1 cellular context compared by ENCODE assay signal in genomic region chr9:133870598-133871595, GRCh38.
TF ChIP-seq lines count a peak whose summit lies in the region.

No MANE protein-coding gene starts in this region.

TF ChIP-seq in GM23338, 12 proteins besides CTCF, POLR2A, EP300 and RAD21 (continued from another document):
- TF ChIP-seq ZNF331 (CRISPR knock-in tag; IDR thresholded peaks at IDR 0.05; ENCODE audit: low read depth), result no peak
- TF ChIP-seq ZNF114 (CRISPR knock-in tag; IDR thresholded peaks at IDR 0.05), result no peak
- TF ChIP-seq EZH2 (IDR thresholded peaks at IDR 0.05; ENCODE audit: low read depth, unreplicated experiment), result no peak
- TF ChIP-seq STAT1 (IDR thresholded peaks at IDR 0.05; ENCODE audit: unreplicated experiment), result no peak
- TF ChIP-seq EZH2phosphoT487 (IDR thresholded peaks at IDR 0.05; ENCODE audit: unreplicated experiment), result no peak
- TF ChIP-seq, protein P1, sequence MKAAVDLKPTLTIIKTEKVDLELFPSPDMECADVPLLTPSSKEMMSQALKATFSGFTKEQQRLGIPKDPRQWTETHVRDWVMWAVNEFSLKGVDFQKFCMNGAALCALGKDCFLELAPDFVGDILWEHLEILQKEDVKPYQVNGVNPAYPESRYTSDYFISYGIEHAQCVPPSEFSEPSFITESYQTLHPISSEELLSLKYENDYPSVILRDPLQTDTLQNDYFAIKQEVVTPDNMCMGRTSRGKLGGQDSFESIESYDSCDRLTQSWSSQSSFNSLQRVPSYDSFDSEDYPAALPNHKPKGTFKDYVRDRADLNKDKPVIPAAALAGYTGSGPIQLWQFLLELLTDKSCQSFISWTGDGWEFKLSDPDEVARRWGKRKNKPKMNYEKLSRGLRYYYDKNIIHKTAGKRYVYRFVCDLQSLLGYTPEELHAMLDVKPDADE (IDR thresholded peaks at IDR 0.05), result no peak
- no peak for TF ChIP-seq CREB1 (CRISPR knock-in tag; IDR thresholded peaks at IDR 0.05; ENCODE audit: low read depth)
- TF ChIP-seq JUNB (IDR thresholded peaks at IDR 0.05; ENCODE audit: unreplicated experiment), result no peak
TF ChIP-seq in GM23338: peak in this region for 0.
